Comparison of ENCODE assay signal across 11 cellular contexts in genomic region chr4:86338989-86339388, GRCh38. TPM values are rescaled to one million over a fixed set of nuclear protein-coding genes. Genes with fewer than 3 reads are reported as not detected.
DNase-seq lines count a peak whose midpoint lies in the region; ATAC-seq and TF ChIP-seq lines count a peak whose summit lies in the region.
"Had no signal": no experiment of that assay in that cellular context is flagged by ENCODE, and none has a peak within 500 bp of the region (broad histone marks: within the 10 kb centered on the region; RNA-seq: fewer than 3 reads in every experiment).

No MANE protein-coding gene starts in this region.

- H3K27me3 ChIP-seq in foreskin keratinocyte: no peaks in the 10 kb centered on the region
- H3K27me3 ChIP-seq: cardiac muscle cell, SJCRH30 had no signal

- H3K4me1 ChIP-seq in foreskin keratinocyte: peaks cover 12% of the 10 kb centered on the region
- H3K4me1 ChIP-seq: SJCRH30 had no signal

- H3K4me3 ChIP-seq in skeletal muscle cell (ENCODE audit: low read depth, low read length): no peak overlapping the region
- H3K4me3 ChIP-seq: cardiac muscle cell, SJCRH30 had no signal

- no peak for TF ChIP-seq CTCF in foreskin keratinocyte (conservative IDR thresholded peaks at IDR 0.05)

- H3K27ac ChIP-seq in foreskin keratinocyte: no peak overlapping the region
- H3K27ac ChIP-seq: cardiac muscle cell, SJCRH30 had no signal

- DNase-seq in GM04504 (ENCODE audit: low read depth) (peak; percentile 72), T1000 (lab: John Stamatoyannopoulos, UW) (peak; percentile 43), foreskin keratinocyte (peak; percentile 73 to 91), skeletal muscle cell (ENCODE audit: low read depth) (peak; percentile 93), ureter (ENCODE audit: low spot score) (no peak), LoVo (ENCODE audit: low spot score) (no peak), superior temporal gyrus (ENCODE audit: extremely low spot score) (no peak), AML-193 (lab: John Stamatoyannopoulos, UW) (no peak)
- DNase-seq: NCI-H1048 had no signal

- ATAC-seq in foreskin keratinocyte: peak; percentile 100

RNA-seq across cellular contexts. Expression of gene MAPK10, which starts 20.9 kb away (rescaled TPM):
- total RNA-seq in foreskin keratinocyte (4.2 and 5.9 TPM in 2 replicates), ureter (178 TPM)
- polyA plus RNA-seq in foreskin keratinocyte: 1.2 and 2.1 TPM in 2 replicates

Comparison
In these comparisons a context has a peak if more than half of its experiments do, and no peak if none do; other contexts are left out.
1. DNase-seq: peak in GM04504 (single experiment), T1000 (single experiment), foreskin keratinocyte (2 of 2) and skeletal muscle cell (single experiment); none in ureter (single experiment), LoVo (single experiment), superior temporal gyrus (single experiment) and AML-193 (0 of 2).
2. RNA of gene MAPK10, which starts 20.9 kb away (total RNA-seq): 178 TPM in ureter (single experiment); 4.2 to 5.9 TPM in foreskin keratinocyte; every median in the first group is over 10 times any median in the second.